In genomic region chr6:30357678-30358339, GRCh38 we compare ENCODE assay signal across 8 cellular contexts. TPM values are rescaled to one million over a fixed set of nuclear protein-coding genes. Genes with fewer than 3 reads are reported as not detected.
DNase-seq lines count a peak whose midpoint lies in the region; ATAC-seq, FAIRE-seq and TF ChIP-seq lines count a peak whose summit lies in the region.

No MANE protein-coding gene starts in this region.

- WGBS in mesodermal cell (ENCODE audit: insufficient coverage in 2 of 2), 2 experiments = 0 to 1% methylated on average over 25 to 27 of the region's 34 CpGs

- TF ChIP-seq CTCF in AG09309 (IDR thresholded peaks at IDR 0.05; ENCODE audit: control insufficient read depth, insufficient read depth, low read depth, low read length, missing control alignments) = peak; percentile 79

- DNase-seq in AG09309 (ENCODE audit: low read depth) (peak; percentile 37), H4 (ENCODE audit: low spot score) (peak; percentile 47), NCI-H526 (lab: John Stamatoyannopoulos, UW) (peak; percentile 54 to 84)
- DNase-seq in activated CD8-positive, alpha-beta memory T cell treated with anti-CD3 and anti-CD28 coated beads for 24 hours = peak; percentile 75
- peak; percentile 61 for DNase-seq in stimulated activated CD8-positive, alpha-beta memory T cell treated with anti-CD3 and anti-CD28 coated beads, Interleukin-4, amount 100 ng/mL, for 48 hours

- H3K4me3 ChIP-seq in AG09309 (ENCODE audit: control insufficient read depth, low read depth, low read length) (peak overlapping the region; percentile 41), mesodermal cell (ENCODE audit: extremely low read depth, insufficient read depth, low read length, poor library complexity, severe bottlenecking) (peak overlapping the region; percentile 48)

- no peaks in the 10 kb centered on the region for H3K36me3 ChIP-seq in mesodermal cell (ENCODE audit: control insufficient read depth, insufficient read depth, low read length)

- ATAC-seq in GM18519 (IDR thresholded peaks at IDR 0.05; ENCODE audit: low FRiP score, unreplicated experiment) = no peak

- H3K27ac ChIP-seq in mesodermal cell (ENCODE audit: low read depth, low read length, severe bottlenecking) = no peak overlapping the region

- H3K4me1 ChIP-seq in mesodermal cell (ENCODE audit: control insufficient read depth, insufficient read depth, low read length, poor library complexity, severe bottlenecking) = peaks cover 5% of the 10 kb centered on the region

- H3K9me3 ChIP-seq in mesodermal cell (ENCODE audit: control insufficient read depth, low read length) = no peaks in the 10 kb centered on the region

- FAIRE-seq in endometrium (lab: Jason Lieb, UNC) = peak; percentile 4

RNA-seq across cellular contexts. Expression of gene RPP21, which starts 12.9 kb away (rescaled TPM):
- total RNA-seq in H4 (2014; rRNA removed; shearing (Covaris generic)) = 48.2 and 71.3 TPM in 2 replicates
- polyA plus RNA-seq in mesodermal cell (2013, experiment 1 of 2) = 41.2 TPM
- polyA plus RNA-seq in mesodermal cell (2013, experiment 2 of 2) = 40.9 TPM

RNA-seq across cellular contexts. Expression of gene TRIM39, which starts 31.1 kb away (rescaled TPM):
- 7.2 and 11.2 TPM in 2 replicates for total RNA-seq in H4 (2014; rRNA removed; shearing (Covaris generic))
- 10.9 TPM for polyA plus RNA-seq in mesodermal cell (2013, experiment 1 of 2)
- polyA plus RNA-seq in mesodermal cell (2013, experiment 2 of 2) = 11.8 TPM
